Comparison of ENCODE assay signal across 12 cellular contexts in genomic region chr7:64883113-64883905, GRCh38. TPM values are rescaled to one million over a fixed set of nuclear protein-coding genes. Genes with fewer than 3 reads are reported as not detected.
A peak's percentile ranks its signal among the peaks of the same experiment; 100 is the strongest.
DNase-seq lines count a peak whose midpoint lies in the region; ATAC-seq, FAIRE-seq and TF ChIP-seq lines count a peak whose summit lies in the region.
"Had no signal": no experiment of that assay in that cellular context is flagged by ENCODE, and none has a peak within 500 bp of the region (broad histone marks: within the 10 kb centered on the region; RNA-seq: fewer than 3 reads in every experiment).

No MANE protein-coding gene starts in this region.

- DNase-seq in activated T-cell treated with anti-CD3 and anti-CD28 coated beads, Interleukin-2, amount 50 U/mL, for 72 hours, result no peak
- DNase-seq in activated T-cell treated with anti-CD3 and anti-CD28 coated beads, Interleukin-2, amount 50 U/mL, for 1 hour, result no peak
- no peak for DNase-seq in brain microvascular endothelial cell
- no peak for DNase-seq in lower lobe of right lung
- DNase-seq in tibial artery, result no peak
- no peak for DNase-seq in kidney
- DNase-seq in RCC 7860 (ENCODE audit: low spot score), result no peak
- DNase-seq in NCI-H510A (lab: John Stamatoyannopoulos, UW), result no peak
- DNase-seq: NCI-H1417 had no signal

- no peak overlapping the region for H3K9ac ChIP-seq in kidney (ENCODE audit: low read length in 2 of 2)
- H3K9ac ChIP-seq: BLaER1 treated with 17β-estradiol and CSF1 and Interleukin-3, amounts not matched to agents 10 nM and 100 nM had no signal

- H3K27ac Mint-ChIP-seq in activated T-cell treated with anti-CD3 and anti-CD28 coated beads, Interleukin-2, amount 50 U/mL, for 72 hours, result no peak overlapping the region
- H3K27ac Mint-ChIP-seq: activated T-helper 2 cell treated with anti-CD3 and anti-CD28 coated beads, Interferon-gamma antibody, Interleukin-2, Interleukin-4, amounts not matched to agents 10 μg/mL and 5 μg/mL and 100 μg/mL, durations not matched to agents 14 hours and 24 hours and 36 hours had no signal

- peaks cover 0 to 7% of the 10 kb centered on the region in 2 donors for H3K36me3 Mint-ChIP-seq in activated T-cell treated with anti-CD3 and anti-CD28 coated beads, Interleukin-2, amount 50 U/mL, for 72 hours (ENCODE audit: insufficient read depth in 2 of 2)

- TF ChIP-seq CTCF in brain microvascular endothelial cell (IDR thresholded peaks at IDR 0.05; ENCODE audit: low read depth, low read length, missing control alignments) (no peak), lower lobe of right lung (IDR thresholded peaks at IDR 0.05) (no peak), tibial artery (IDR thresholded peaks at IDR 0.05) (no peak), kidney (IDR thresholded peaks at IDR 0.05; ENCODE audit: borderline replicate concordance, extremely low read depth, insufficient read depth) (no peak)

- intact Hi-C loops in lower lobe of right lung (cut with DNase I), result no loop called here
- intact Hi-C loops in tibial artery (cut with DNase I; ENCODE audit: low total_unique reads), result loop anchor here (10.0 kb wide), 1 partner anchor 89 kb away; the partner anchor contains the start of gene ZNF138
- intact Hi-C loops in kidney (cut with DNase I), result no loop called here

- H3K27me3 Mint-ChIP-seq in activated T-cell treated with anti-CD3 and anti-CD28 coated beads, Interleukin-2, amount 50 U/mL, for 72 hours (ENCODE audit: low read depth), result peaks cover 74% of the 10 kb centered on the region

- H3K4me3 ChIP-seq in brain microvascular endothelial cell (ENCODE audit: low read depth, low read length) (peak overlapping the region; percentile 35), lower lobe of right lung (peak overlapping the region; percentile 54), tibial artery (peak overlapping the region; percentile 46 to 61), kidney (ENCODE audit: low read length in 2 of 2) (peak overlapping the region in 1 of 2 donors; percentile 55)

- no peak overlapping the region for H3K27ac ChIP-seq in brain microvascular endothelial cell
- H3K27ac ChIP-seq in lower lobe of right lung, result no peak overlapping the region
- H3K27ac ChIP-seq in tibial artery, result peak overlapping the region in 1 of 2 donors; percentile 22
- no peak overlapping the region for H3K27ac ChIP-seq in kidney (ENCODE audit: low read depth in 2 of 2, low read length in 2 of 2)
- H3K27ac ChIP-seq: BLaER1 treated with 17β-estradiol and CSF1 and Interleukin-3, amounts not matched to agents 10 nM and 100 nM had no signal

- FAIRE-seq in kidney (lab: Jason Lieb, UNC) (no peak), RCC 7860 (lab: Jason Lieb, UNC) (no peak)
- FAIRE-seq: H1 had no signal

- H3K9me3 Mint-ChIP-seq in activated T-cell treated with anti-CD3 and anti-CD28 coated beads, Interleukin-2, amount 50 U/mL, for 72 hours, result peaks cover 4% of the 10 kb centered on the region in 2 donors

- in situ Hi-C loops in brain microvascular endothelial cell (cut with HindIII; ENCODE audit: low pct_ligation_motif_present, low sequenced_read_pairs), result no loop called here

- H3K27me3 ChIP-seq in brain microvascular endothelial cell (replicated peaks), result peaks cover 10% of the 10 kb centered on the region
- peaks cover 15% of the 10 kb centered on the region for H3K27me3 ChIP-seq in lower lobe of right lung (ENCODE audit: low read depth)
- H3K27me3 ChIP-seq in tibial artery, result peaks cover 0 to 6% of the 10 kb centered on the region in 2 donors

- peaks cover 14% of the 10 kb centered on the region for H3K4me1 Mint-ChIP-seq in activated T-cell treated with anti-CD3 and anti-CD28 coated beads, Interleukin-2, amount 50 U/mL, for 72 hours (ENCODE audit: low read depth)

- H3K9me3 ChIP-seq in lower lobe of right lung (no peaks in the 10 kb centered on the region), tibial artery (no peaks in the 10 kb centered on the region), kidney (ENCODE audit: control insufficient read depth in 1 of 2, low read length in 2 of 2) (peaks cover 0 to 4% of the 10 kb centered on the region in 2 donors)

- peak overlapping the region; percentile 78 to 79 for H3K4me3 Mint-ChIP-seq in activated T-cell treated with anti-CD3 and anti-CD28 coated beads, Interleukin-2, amount 50 U/mL, for 72 hours

- no peaks in the 10 kb centered on the region for H3K36me3 ChIP-seq in brain microvascular endothelial cell (replicated peaks)
- H3K36me3 ChIP-seq in lower lobe of right lung, result no peaks in the 10 kb centered on the region
- no peaks in the 10 kb centered on the region for H3K36me3 ChIP-seq in tibial artery
- no peaks in the 10 kb centered on the region for H3K36me3 ChIP-seq in kidney (ENCODE audit: control insufficient read depth in 1 of 2, insufficient read depth in 2 of 2, low read length in 2 of 2)
- H3K36me3 ChIP-seq: BLaER1 treated with 17β-estradiol and CSF1 and Interleukin-3, amounts not matched to agents 10 nM and 100 nM had no signal

- ATAC-seq in activated T-cell treated with anti-CD3 and anti-CD28 coated beads, Interleukin-2, amount 50 U/mL, for 72 hours (replicated peaks in 1 of 2), result no peak
- ATAC-seq in lower lobe of right lung, result no peak

- H3K4me1 ChIP-seq in lower lobe of right lung, result peaks cover 11% of the 10 kb centered on the region
- H3K4me1 ChIP-seq in tibial artery, result peaks cover 0 to 20% (median 8%) of the 10 kb centered on the region in 4 donors
- H3K4me1 ChIP-seq in kidney (ENCODE audit: control insufficient read depth in 1 of 2, insufficient read depth in 1 of 2, low read depth in 1 of 2, low read length in 2 of 2), result peaks cover 0 to 2% of the 10 kb centered on the region in 2 donors

RNA-seq across cellular contexts. Expression of gene ZNF273, which starts 19.8 kb away (rescaled TPM):
- 10 to 100 TPM; 15.0 to 19.2 TPM for total RNA-seq in activated T-cell treated with anti-CD3 and anti-CD28 coated beads, Interleukin-2, amount 50 U/mL, for 72 hours
- 8.4 TPM for total RNA-seq in lower lobe of right lung
- total RNA-seq in kidney, result 5.4 TPM
- polyA plus RNA-seq in kidney (ENCODE audit: insufficient read depth, low read depth, low replicate concordance), result 1.7 TPM
